Comparison of ENCODE assay signal across 8 cellular contexts in genomic region chr5:177303925-177304391, GRCh38. TPM values are rescaled to one million over a fixed set of nuclear protein-coding genes. Genes with fewer than 3 reads are reported as not detected.
A peak's percentile ranks its signal among the peaks of the same experiment; 100 is the strongest.
DNase-seq lines count a peak whose midpoint lies in the region; ATAC-seq, FAIRE-seq and TF ChIP-seq lines count a peak whose summit lies in the region.

No MANE protein-coding gene starts in this region.

- TF ChIP-seq CTCF in BE2C (IDR thresholded peaks at IDR 0.05; ENCODE audit: low read depth, low read length) = no peak
- TF ChIP-seq CTCF in kidney epithelial cell (IDR thresholded peaks at IDR 0.05; ENCODE audit: insufficient read depth, low read length, poor library complexity, severe bottlenecking) = no peak
- no peak for TF ChIP-seq CTCF in testis (IDR thresholded peaks at IDR 0.05)
- TF ChIP-seq CTCF in D721Med (IDR thresholded peaks at IDR 0.05; ENCODE audit: insufficient read depth, missing control alignments) = no peak

- no peaks in the 10 kb centered on the region for H3K27me3 Mint-ChIP-seq in activated naive CD8-positive, alpha-beta T cell treated with anti-CD3 and anti-CD28 coated beads, Interleukin-2, amount 50 U/mL, for 24 hours

- no peaks in the 10 kb centered on the region for H3K27me3 ChIP-seq in BE2C
- no peaks in the 10 kb centered on the region for H3K27me3 ChIP-seq in kidney epithelial cell (ENCODE audit: control insufficient read depth, insufficient read depth, low read length)
- H3K27me3 ChIP-seq in testis = no peaks in the 10 kb centered on the region

- no peak for FAIRE-seq in D721Med (lab: Jason Lieb, UNC)

- H3K4me3 ChIP-seq in BE2C (ENCODE audit: low read depth, low read length) (peak overlapping the region; percentile 90), kidney epithelial cell (ENCODE audit: low read depth, low read length) (peak overlapping the region; percentile 80), testis (peak overlapping the region; percentile 82 to 94)

- no peaks in the 10 kb centered on the region for H3K9me3 Mint-ChIP-seq in activated naive CD8-positive, alpha-beta T cell treated with anti-CD3 and anti-CD28 coated beads, Interleukin-2, amount 50 U/mL, for 24 hours

- peaks cover 64% of the 10 kb centered on the region for H3K4me1 Mint-ChIP-seq in activated naive CD8-positive, alpha-beta T cell treated with anti-CD3 and anti-CD28 coated beads, Interleukin-2, amount 50 U/mL, for 24 hours

- ATAC-seq in HG02642 (IDR thresholded peaks at IDR 0.05; ENCODE audit: poor library complexity, unreplicated experiment) (peak; percentile 3), HG03280 (IDR thresholded peaks at IDR 0.05; ENCODE audit: unreplicated experiment) (no peak)
- no peak for ATAC-seq in activated naive CD8-positive, alpha-beta T cell treated with anti-CD3 and anti-CD28 coated beads, Interleukin-2, amount 50 U/mL, for 24 hours

- H3K27ac ChIP-seq in testis = peak overlapping the region; percentile 76 to 82

- TF ChIP-seq POLR2A in testis (IDR thresholded peaks at IDR 0.05) = no peak

- 0 to 2% methylated on average over 7 to 25 of the region's 25 CpGs for WGBS in testis, 2 donors

- H3K36me3 ChIP-seq in BE2C (peaks cover 43% of the 10 kb centered on the region), kidney epithelial cell (ENCODE audit: control insufficient read depth, insufficient read depth, low read length) (peaks cover 1% of the 10 kb centered on the region), testis (ENCODE audit: low read depth, missing control alignments) (no peaks in the 10 kb centered on the region)

- H3K4me1 ChIP-seq in BE2C (no peaks in the 10 kb centered on the region), testis (peaks cover 19% of the 10 kb centered on the region)

- intact Hi-C loops in testis (cut with DNase I; ENCODE audit: low total_unique reads) = loop anchor here (10.0 kb wide), 1 partner anchor 189 kb away; no protein-coding TSS in a partner anchor

- H3K36me3 Mint-ChIP-seq in activated naive CD8-positive, alpha-beta T cell treated with anti-CD3 and anti-CD28 coated beads, Interleukin-2, amount 50 U/mL, for 24 hours (ENCODE audit: low read depth) = peaks cover 44% of the 10 kb centered on the region

- peak overlapping the region; percentile 93 for H3K27ac Mint-ChIP-seq in activated naive CD8-positive, alpha-beta T cell treated with anti-CD3 and anti-CD28 coated beads, Interleukin-2, amount 50 U/mL, for 24 hours

- DNase-seq in BE2C (no peak), kidney epithelial cell (ENCODE audit: low read depth) (no peak), testis (no peak), NCI-H146 treated with DMSO at 0.1 percent for 48 hours (lab: John Stamatoyannopoulos, UW; ENCODE audit: unreplicated experiment) (no peak), D721Med (ENCODE audit: insufficient read length, low spot score) (no peak)
- no peak for DNase-seq in activated naive CD8-positive, alpha-beta T cell treated with anti-CD3 and anti-CD28 coated beads, Interleukin-2, amount 50 U/mL, for 24 hours

- peak overlapping the region; percentile 98 for H3K4me3 Mint-ChIP-seq in activated naive CD8-positive, alpha-beta T cell treated with anti-CD3 and anti-CD28 coated beads, Interleukin-2, amount 50 U/mL, for 24 hours

- no peaks in the 10 kb centered on the region for H3K9me3 ChIP-seq in BE2C
- no peaks in the 10 kb centered on the region for H3K9me3 ChIP-seq in testis

RNA-seq across cellular contexts. Expression of gene PRELID1, which starts 0.4 kb away (rescaled TPM):
- 514 TPM for polyA plus RNA-seq in BE2C (2012; ENCODE audit: insufficient read depth, insufficient read length, low read depth)
- 178 and 199 TPM in 2 replicates for total RNA-seq in kidney epithelial cell
- 10 to 100 TPM; 65.7 to 83.4 TPM for total RNA-seq in testis
- polyA plus RNA-seq in testis (ENCODE audit: insufficient read depth, low read depth, low replicate concordance) = 78.3 TPM

RNA-seq across cellular contexts. Expression of gene RAB24, which starts 0.4 kb away (rescaled TPM):
- 68.6 TPM for polyA plus RNA-seq in BE2C (2012; ENCODE audit: insufficient read depth, insufficient read length, low read depth)
- total RNA-seq in kidney epithelial cell = 28.3 and 35.9 TPM in 2 replicates
- 10 to 100 TPM; 25.5 to 29.4 TPM for total RNA-seq in testis
- polyA plus RNA-seq in testis (ENCODE audit: insufficient read depth, low read depth, low replicate concordance) = 19.2 TPM

RNA-seq across cellular contexts. Expression of gene MXD3, which starts 7.7 kb away (rescaled TPM):
- polyA plus RNA-seq in BE2C (2012; ENCODE audit: insufficient read depth, insufficient read length, low read depth) = 10.6 TPM
- total RNA-seq in kidney epithelial cell (3.4 and 6.6 TPM in 2 replicates), testis (10 to 100 TPM; 12.5 to 12.9 TPM)
- polyA plus RNA-seq in testis (ENCODE audit: insufficient read depth, low read depth, low replicate concordance) = 7.7 TPM

RNA-seq across cellular contexts. Expression of gene LMAN2, which starts 47.5 kb away (rescaled TPM):
- polyA plus RNA-seq in BE2C (2012; ENCODE audit: insufficient read depth, insufficient read length, low read depth) = 463 TPM
- total RNA-seq in kidney epithelial cell (279 and 308 TPM in 2 replicates), testis (100 to 1,000 TPM; 355 TPM)
- polyA plus RNA-seq in testis (ENCODE audit: insufficient read depth, low read depth, low replicate concordance) = 254 TPM

RNA-seq across cellular contexts. Expression of gene RGS14, which starts 53.8 kb away (rescaled TPM):
- 11.1 TPM for polyA plus RNA-seq in BE2C (2012; ENCODE audit: insufficient read depth, insufficient read length, low read depth)
- total RNA-seq in kidney epithelial cell = 14.5 and 22.9 TPM in 2 replicates
- total RNA-seq in testis = 10 to 100 TPM; 39.2 to 40.5 TPM
- polyA plus RNA-seq in testis (ENCODE audit: insufficient read depth, low read depth, low replicate concordance) = 25.3 TPM
